Comparison of ENCODE assay signal across 16 cellular contexts in the genomic region with DNA sequence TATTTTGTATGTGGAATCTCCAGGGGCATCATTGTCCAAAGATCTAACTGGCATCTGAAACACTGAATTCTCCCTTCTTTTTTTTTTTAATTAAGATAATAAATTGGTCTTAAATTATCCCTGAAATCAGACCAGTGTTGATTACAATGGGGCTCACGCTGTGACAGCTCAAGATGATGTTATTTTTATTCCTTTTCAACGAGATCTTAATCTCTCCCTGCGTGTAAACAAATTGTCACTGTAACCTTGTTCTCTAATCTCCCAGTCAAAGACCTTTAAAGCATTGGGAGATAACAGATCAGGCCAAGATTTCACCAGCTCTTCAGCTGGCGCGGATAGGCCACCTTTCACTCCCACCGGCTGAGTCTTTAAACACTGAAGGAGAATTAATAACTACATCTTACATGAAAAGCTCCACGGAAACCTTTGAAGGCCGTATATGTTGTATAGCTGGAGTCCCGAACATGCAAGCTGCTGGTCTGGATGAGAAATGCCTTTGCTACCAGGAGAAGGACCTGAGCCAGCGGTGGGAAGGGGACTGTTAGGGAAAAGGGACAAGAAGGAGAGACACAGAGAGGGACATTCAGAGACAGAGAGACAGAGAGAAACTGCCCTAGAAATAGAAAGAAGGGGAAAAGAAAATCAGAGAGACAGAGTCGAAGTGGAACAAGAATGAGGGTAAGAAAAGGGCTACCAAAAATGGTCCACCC.
"Had no signal": no experiment of that assay in that cellular context is flagged by ENCODE, and none has a peak within 500 bp of the region (broad histone marks: within the 10 kb centered on the region; RNA-seq: fewer than 3 reads in every experiment).

No MANE protein-coding gene starts in this region.

- H3K4me3 ChIP-seq: lower lobe of right lung, right atrium auricular region, skin epidermis, tibial artery had no signal

- H3K27ac ChIP-seq: brain microvascular endothelial cell, foreskin keratinocyte, lower lobe of right lung, right atrium auricular region, skin epidermis, tibial artery had no signal

- ATAC-seq: foreskin keratinocyte, left cardiac atrium, lower lobe of right lung had no signal

- H3K9me3 ChIP-seq: lower lobe of right lung, right atrium auricular region, tibial artery had no signal

- DNase-seq: activated CD4-positive, alpha-beta T cell treated with anti-CD3 and anti-CD28 coated beads, Interleukin-2, amount 50 U/mL, for 1 hour; activated naive CD4-positive, alpha-beta T cell; activated naive CD8-positive, alpha-beta T cell treated with anti-CD3 and anti-CD28 coated beads, Interleukin-2, amount 10 ng/mL, durations not matched to agents 7 days and 5 days; anterior cingulate cortex; brain microvascular endothelial cell; effector CD8-positive, alpha-beta T cell; foreskin keratinocyte; left cardiac atrium; lower lobe of right lung; midbrain; stimulated activated CD4-positive, alpha-beta T cell treated with anti-CD3 and anti-CD28 coated beads, Interleukin-15, amount 100 ng/mL, for 24 hours; stimulated activated CD4-positive, alpha-beta T cell treated with anti-CD3 and anti-CD28 coated beads, Interleukin-4, amount 100 ng/mL, for 1 hour; stimulated activated naive CD4-positive, alpha-beta T cell; tibial artery had no signal

- H3K36me3 ChIP-seq: brain microvascular endothelial cell, lower lobe of right lung, right atrium auricular region, tibial artery had no signal

- H3K4me1 ChIP-seq: foreskin keratinocyte, lower lobe of right lung, right atrium auricular region, tibial artery had no signal

- H3K27me3 ChIP-seq: brain microvascular endothelial cell, foreskin keratinocyte, right atrium auricular region, tibial artery had no signal
